8 cellular contexts compared by ENCODE assay signal in genomic region chr1:13725714-13726175, GRCh38. TPM values are rescaled to one million over a fixed set of nuclear protein-coding genes. Genes with fewer than 3 reads are reported as not detected.
A peak's percentile ranks its signal among the peaks of the same experiment; 100 is the strongest.
DNase-seq lines count a peak whose midpoint lies in the region; ATAC-seq and TF ChIP-seq lines count a peak whose summit lies in the region.

No MANE protein-coding gene starts in this region.

- H3K27ac Mint-ChIP-seq in T-helper 1 cell treated with Interleukin-12 subunit alpha and Interleukin-12 subunit beta and Interleukin-4 antibody, amounts not matched to agents 30 μg/mL and 1 μg/mL, for 36 hours, result peak overlapping the region; percentile 38
- no peak overlapping the region for H3K27ac Mint-ChIP-seq in MCF 10A (ENCODE audit: low read depth, unreplicated experiment)
- H3K27ac Mint-ChIP-seq in memory B cell, result peak overlapping the region; percentile 100

- TF ChIP-seq CTCF in AG09319 (IDR thresholded peaks at IDR 0.05; ENCODE audit: low read depth, low read length) (peak; percentile 43), MCF 10A (IDR thresholded peaks at IDR 0.05; ENCODE audit: unreplicated experiment) (peak; percentile 57)

- POLR2A ChIA-PET in MCF 10A (lab: Yijun Ruan, JAX), result interaction anchor here (0.6 to 2.1 kb wide), 6 partner anchors 10 to 217 kb away, joined by 3 to 16 read pairs (median 4); no protein-coding TSS in a partner anchor

- H3K36me3 Mint-ChIP-seq in T-helper 1 cell treated with Interleukin-12 subunit alpha and Interleukin-12 subunit beta and Interleukin-4 antibody, amounts not matched to agents 30 μg/mL and 1 μg/mL, for 36 hours (ENCODE audit: low read depth), result no peaks in the 10 kb centered on the region
- no peaks in the 10 kb centered on the region for H3K36me3 Mint-ChIP-seq in MCF 10A (ENCODE audit: insufficient read depth, unreplicated experiment)
- H3K36me3 Mint-ChIP-seq in memory B cell, result peaks cover 10% of the 10 kb centered on the region

- no peaks in the 10 kb centered on the region for H3K27me3 Mint-ChIP-seq in T-helper 1 cell treated with Interleukin-12 subunit alpha and Interleukin-12 subunit beta and Interleukin-4 antibody, amounts not matched to agents 30 μg/mL and 1 μg/mL, for 36 hours (ENCODE audit: low read depth)
- no peaks in the 10 kb centered on the region for H3K27me3 Mint-ChIP-seq in MCF 10A (ENCODE audit: insufficient read depth, unreplicated experiment)
- H3K27me3 Mint-ChIP-seq in memory B cell, result no peaks in the 10 kb centered on the region

- no peaks in the 10 kb centered on the region for H3K9me3 Mint-ChIP-seq in T-helper 1 cell treated with Interleukin-12 subunit alpha and Interleukin-12 subunit beta and Interleukin-4 antibody, amounts not matched to agents 30 μg/mL and 1 μg/mL, for 36 hours
- H3K9me3 Mint-ChIP-seq in MCF 10A (ENCODE audit: unreplicated experiment) (no peaks in the 10 kb centered on the region), memory B cell (no peaks in the 10 kb centered on the region)

- peaks cover 30% of the 10 kb centered on the region for H3K4me1 Mint-ChIP-seq in T-helper 1 cell treated with Interleukin-12 subunit alpha and Interleukin-12 subunit beta and Interleukin-4 antibody, amounts not matched to agents 30 μg/mL and 1 μg/mL, for 36 hours (ENCODE audit: low read depth)
- H3K4me1 Mint-ChIP-seq in MCF 10A (ENCODE audit: insufficient read depth, unreplicated experiment), result peaks cover 20% of the 10 kb centered on the region
- H3K4me1 Mint-ChIP-seq in memory B cell, result peaks cover 66% of the 10 kb centered on the region

- CTCF ChIA-PET in MCF 10A (lab: Yijun Ruan, JAX), result interaction anchor here (0.6 to 6.3 kb wide), 33 partner anchors 9 to 957 kb away, joined by 3 to 96 read pairs (median 4); no protein-coding TSS in a partner anchor

- DNase-seq in AG09319 (ENCODE audit: extremely low read depth, low read depth) (no peak), MCF 10A (ENCODE audit: unreplicated experiment) (peak; percentile 60), memory B cell (ENCODE audit: low spot score in 2 of 2) (peak; percentile 59 to 72), NCI-H1694 treated with DMSO at 0.1 percent for 48 hours (lab: John Stamatoyannopoulos, UW) (no peak)

- no TSS peak for BruUV-seq in MCF 10A (replicated peaks; lab: Mats Ljungman, UMichigan)

- no peak overlapping the region for H3K4me3 Mint-ChIP-seq in T-helper 1 cell treated with Interleukin-12 subunit alpha and Interleukin-12 subunit beta and Interleukin-4 antibody, amounts not matched to agents 30 μg/mL and 1 μg/mL, for 36 hours
- H3K4me3 Mint-ChIP-seq in MCF 10A (ENCODE audit: unreplicated experiment) (no peak overlapping the region), memory B cell (peak overlapping the region; percentile 15)

- intact Hi-C loops in MCF 10A (cut with micrococcal nuclease), result loop anchor here (1.0 to 2.0 kb wide), 2 partner anchors 60 to 257 kb away; no protein-coding TSS in a partner anchor

- ATAC-seq in GM18909 (IDR thresholded peaks at IDR 0.05; ENCODE audit: poor library complexity, unreplicated experiment) (peak; percentile 31), memory B cell (ENCODE audit: low read depth) (peak; percentile 45), HG03025 (IDR thresholded peaks at IDR 0.05; ENCODE audit: low FRiP score, unreplicated experiment) (no peak), HG02852 (IDR thresholded peaks at IDR 0.05; ENCODE audit: unreplicated experiment) (no peak)

RNA-seq across cellular contexts. Expression of gene PRDM2, which starts 25.8 kb away (rescaled TPM):
- 26.6 and 31.7 TPM in 2 replicates for total RNA-seq in MCF 10A (2022)

Comparison
In these comparisons a context has a peak if more than half of its experiments do, and no peak if none do; other contexts are left out.
1. DNase-seq: peak in MCF 10A (single experiment) and memory B cell (2 of 2); none in AG09319 (single experiment) and NCI-H1694 treated with DMSO at 0.1 percent for 48 hours (single experiment).
2. ATAC-seq: peak in GM18909 (single experiment) and memory B cell (single experiment); none in HG03025 (single experiment) and HG02852 (single experiment).